Comparison of ENCODE assay signal across 8 cellular contexts in genomic region chr19:51926784-51927741, GRCh38. TPM values are rescaled to one million over a fixed set of nuclear protein-coding genes. Genes with fewer than 3 reads are reported as not detected.
DNase-seq lines count a peak whose midpoint lies in the region; ATAC-seq and TF ChIP-seq lines count a peak whose summit lies in the region.

Gene ZNF613, plus strand, starts transcription at chr19:51927472. Its CDS starts 8,749 bp downstream, at chr19:51936221.

- peak within 1 kb of the TSS; percentile 97 for H3K4me3 Mint-ChIP-seq in CD4-positive, alpha-beta T cell
- H3K4me3 Mint-ChIP-seq in endothelial cell (ENCODE audit: unreplicated experiment): peak within 1 kb of the TSS; percentile 99

- no peaks in the 10 kb centered on the region for H3K4me1 ChIP-seq in mesodermal cell (ENCODE audit: control insufficient read depth, insufficient read depth, low read length, poor library complexity, severe bottlenecking)

- H3K4me3 ChIP-seq in mesodermal cell (ENCODE audit: extremely low read depth, insufficient read depth, low read length, poor library complexity, severe bottlenecking): peak within 1 kb of the TSS; percentile 68

- peaks cover 23% of the 10 kb centered on the region for H3K36me3 ChIP-seq in mesodermal cell (ENCODE audit: control insufficient read depth, insufficient read depth, low read length)

- 1% methylated on average over 37 to 41 of the region's 52 CpGs for WGBS in mesodermal cell (ENCODE audit: insufficient coverage in 2 of 2), 2 experiments

- POLR2A ChIA-PET in CD4-positive, alpha-beta T cell (lab: Charles Lee): interaction anchor here (0.7 to 1.1 kb wide), 4 partner anchors 23 to 263 kb away, joined by 3 to 4 read pairs (median 4); partner anchors contain the start of gene PPP2R1A

- H3K27ac ChIP-seq in CD4-positive, alpha-beta T cell (ENCODE audit: low read depth, low read length): peak within 1 kb of the TSS; percentile 55
- peak within 1 kb of the TSS; percentile 89 for H3K27ac ChIP-seq in mesodermal cell (ENCODE audit: low read depth, low read length, severe bottlenecking)

- CTCF ChIA-PET in CD4-positive, alpha-beta T cell (lab: Charles Lee): interaction anchor here (1.5 kb wide), 1 partner anchor 81 kb away, joined by 3 read pairs; the partner anchor contains the start of gene ZNF615

- peak within 1 kb of the TSS; percentile 86 for H3K27ac Mint-ChIP-seq in CD4-positive, alpha-beta T cell
- H3K27ac Mint-ChIP-seq in endothelial cell (ENCODE audit: unreplicated experiment): peak within 1 kb of the TSS; percentile 97

- intact Hi-C loops in CD4-positive, alpha-beta T cell (cut with DNase I, micrococcal nuclease): loop anchor here (1.0 to 10.0 kb wide), 7 partner anchors 22 to 332 kb away; partner anchors contain the start of genes ZNF350 (in 1 of the 2), ZNF577 (in 1 of the 2), ZNF614 (in 1 of the 2) and ZNF649 (in 1 of the 2)

- H3K4me1 Mint-ChIP-seq in CD4-positive, alpha-beta T cell (ENCODE audit: low read depth): peaks cover 36% of the 10 kb centered on the region
- H3K4me1 Mint-ChIP-seq in endothelial cell (ENCODE audit: unreplicated experiment): peaks cover 20% of the 10 kb centered on the region

- peak; percentile 22 for TF ChIP-seq CTCF in CD4-positive, alpha-beta T cell (IDR thresholded peaks at IDR 0.05)
- no peak for TF ChIP-seq CTCF in endothelial cell (IDR thresholded peaks at IDR 0.05; ENCODE audit: unreplicated experiment)

- H3K27me3 ChIP-seq in CD4-positive, alpha-beta T cell (ENCODE audit: control insufficient read depth, insufficient read depth, low read length): no peaks in the 10 kb centered on the region

- peaks cover 24% of the 10 kb centered on the region for H3K9me3 Mint-ChIP-seq in CD4-positive, alpha-beta T cell
- H3K9me3 Mint-ChIP-seq in endothelial cell (ENCODE audit: unreplicated experiment): peaks cover 41% of the 10 kb centered on the region

- H3K27me3 Mint-ChIP-seq in CD4-positive, alpha-beta T cell: no peaks in the 10 kb centered on the region
- peaks cover 19% of the 10 kb centered on the region for H3K27me3 Mint-ChIP-seq in endothelial cell (ENCODE audit: unreplicated experiment)

- peak; percentile 72 to 84 (median 79) for DNase-seq in CD4-positive, alpha-beta T cell
- DNase-seq in HT-29 (ENCODE audit: low spot score) (peak; percentile 88), NOMO-1 treated with DMSO at 0.1 percent for 48 hours (lab: John Stamatoyannopoulos, UW; ENCODE audit: unreplicated experiment) (peak; percentile 93), endothelial cell (ENCODE audit: low spot score) (peak; percentile 79)
- DNase-seq in activated CD8-positive, alpha-beta memory T cell treated with anti-CD3 and anti-CD28 coated beads, Interleukin-2, amount 50 U/mL, for 4 hours: peak; percentile 83
- peak; percentile 48 for DNase-seq in stimulated activated CD8-positive, alpha-beta memory T cell treated with anti-CD3 and anti-CD28 coated beads, Interleukin-15, amount 100 ng/mL, for 24 hours (ENCODE audit: low read depth)

- ATAC-seq in CD4-positive, alpha-beta T cell (ENCODE audit: poor library complexity): peak; percentile 88
- peak; percentile 76 for ATAC-seq in GM19452 (IDR thresholded peaks at IDR 0.05; ENCODE audit: unreplicated experiment)

- H3K36me3 Mint-ChIP-seq in CD4-positive, alpha-beta T cell (ENCODE audit: low read depth): peaks cover 93% of the 10 kb centered on the region
- peaks cover 43% of the 10 kb centered on the region for H3K36me3 Mint-ChIP-seq in endothelial cell (ENCODE audit: low read depth, unreplicated experiment)

- peaks cover 49% of the 10 kb centered on the region for H3K9me3 ChIP-seq in CD4-positive, alpha-beta T cell (ENCODE audit: control insufficient read depth, low read length)
- peaks cover 35% of the 10 kb centered on the region for H3K9me3 ChIP-seq in mesodermal cell (ENCODE audit: control insufficient read depth, low read length)

RNA-seq across cellular contexts. Expression of gene ZNF613, which starts in this region (rescaled TPM):
- 1 to 10 TPM in 1 of 2 experiments, under 1 TPM in 1; 0.67 to 1.3 TPM for total RNA-seq in CD4-positive, alpha-beta T cell
- 1.3 and 2.8 TPM in 2 replicates for total RNA-seq in HT-29 (2014; rRNA removed; shearing (Covaris generic))
- total RNA-seq in endothelial cell (ENCODE audit: unreplicated experiment): 10.9 TPM
- polyA plus RNA-seq in mesodermal cell (2013, experiment 1 of 2): 6.2 TPM
- polyA plus RNA-seq in mesodermal cell (2013, experiment 2 of 2): 7.0 TPM

Comparison
In these comparisons a context has a peak if more than half of its experiments do, and no peak if none do; other contexts are left out.
1. Peak in every context shown above with its lines: DNase-seq, ATAC-seq, H3K4me3 ChIP-seq and H3K27ac ChIP-seq.